12 cellular contexts compared by ENCODE assay signal in the genomic region with DNA sequence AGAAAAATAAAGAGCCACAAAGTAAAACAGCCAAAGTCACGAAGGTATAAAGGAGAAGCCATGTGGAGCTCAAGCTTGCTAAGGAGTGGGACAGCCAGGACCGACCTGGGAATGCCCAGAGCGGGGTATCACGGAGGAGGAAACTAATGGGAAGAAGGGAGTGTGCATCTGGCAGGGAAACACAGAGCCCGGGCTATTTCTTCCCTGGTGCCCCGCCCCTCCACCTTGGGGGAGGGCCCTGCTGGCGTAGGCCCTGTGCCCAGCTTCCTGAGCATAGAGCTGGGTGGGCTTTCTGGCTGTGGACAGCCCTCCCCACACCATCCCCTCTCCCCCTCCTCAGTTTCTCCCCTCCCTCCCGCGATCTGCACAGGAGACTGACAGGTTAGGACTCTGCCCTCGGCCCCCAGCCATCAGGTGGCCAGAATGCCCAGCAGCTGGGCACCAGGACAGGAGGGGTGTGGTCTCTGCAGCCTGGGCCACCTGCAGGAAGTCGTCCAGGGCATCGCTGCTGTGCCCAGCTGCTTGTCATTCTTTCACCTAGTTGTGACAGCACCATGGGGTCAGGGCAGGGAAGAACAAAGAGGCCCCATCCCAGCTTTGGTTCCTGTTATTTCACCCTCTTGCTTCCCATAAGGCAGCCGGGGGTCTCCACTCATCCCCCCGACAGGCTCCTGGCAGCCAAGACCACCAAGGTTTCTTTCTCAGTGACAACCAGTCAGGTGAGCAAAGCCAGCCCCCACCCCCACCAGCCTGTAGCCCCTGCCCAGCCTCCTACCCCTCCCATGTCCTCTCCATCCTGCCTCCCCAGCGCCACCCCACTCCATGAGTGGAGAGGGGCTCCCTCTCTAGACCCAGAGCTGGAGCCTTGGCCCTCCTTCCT. TPM values are rescaled to one million over a fixed set of nuclear protein-coding genes. Genes with fewer than 3 reads are reported as not detected.
DNase-seq lines count a peak whose midpoint lies in the region; ATAC-seq and TF ChIP-seq lines count a peak whose summit lies in the region.
"Had no signal": no experiment of that assay in that cellular context is flagged by ENCODE, and none has a peak within 500 bp of the region (broad histone marks: within the 10 kb centered on the region; RNA-seq: fewer than 3 reads in every experiment).

No MANE protein-coding gene starts in this region.

- intact Hi-C loops in activated CD4-positive, alpha-beta memory T cell treated with anti-CD3 and anti-CD28 coated beads for 36 hours (cut with micrococcal nuclease), result no loop called here

- no peak overlapping the region for H3K4me3 Mint-ChIP-seq in T-helper 17 cell
- no peak overlapping the region for H3K4me3 Mint-ChIP-seq in neural crest cell
- no peak overlapping the region for H3K4me3 Mint-ChIP-seq in activated CD4-positive, alpha-beta memory T cell treated with anti-CD3 and anti-CD28 coated beads for 36 hours
- H3K4me3 Mint-ChIP-seq: activated CD4-positive, alpha-beta memory T cell treated with anti-CD3 and anti-CD28 coated beads, Interleukin-2, amount 10 ng/mL, durations not matched to agents 7 days and 5 days; activated T-helper 17 cell treated with anti-CD3 and anti-CD28 coated beads, Interleukin-2, amount 50 U/mL, for 72 hours; HFFc6 had no signal

- DNase-seq in GM03348 (ENCODE audit: low spot score) (peak; percentile 6), NCI-H146 (lab: John Stamatoyannopoulos, UW) (peak; percentile 60), T-helper 17 cell (no peak), neural crest cell (ENCODE audit: low read depth, low spot score) (no peak), NCI-H446 treated with DMSO at 0.1 percent for 48 hours (lab: John Stamatoyannopoulos, UW) (no peak), ureter (ENCODE audit: low spot score) (no peak)
- DNase-seq in activated CD4-positive, alpha-beta memory T cell treated with anti-CD3 and anti-CD28 coated beads for 36 hours, result no peak
- DNase-seq: activated CD4-positive, alpha-beta memory T cell treated with anti-CD3 and anti-CD28 coated beads, Interleukin-2, amount 10 ng/mL, durations not matched to agents 7 days and 5 days; HFFc6; NCI-H187 treated with DMSO at 0.1 percent for 48 hours had no signal

- CTCF ChIA-PET in activated CD4-positive, alpha-beta memory T cell treated with anti-CD3 and anti-CD28 coated beads for 36 hours (lab: Charles Lee), result interaction anchor here (0.6 to 1.3 kb wide), 2 partner anchors 117 to 979 kb away, joined by 3 to 6 read pairs; no protein-coding TSS in a partner anchor

- no peaks in the 10 kb centered on the region for H3K9me3 ChIP-seq in T-helper 17 cell (ENCODE audit: control insufficient read depth, low read length, poor library complexity, severe bottlenecking)

- no peaks in the 10 kb centered on the region for H3K9me3 Mint-ChIP-seq in neural crest cell
- H3K9me3 Mint-ChIP-seq in activated CD4-positive, alpha-beta memory T cell treated with anti-CD3 and anti-CD28 coated beads for 36 hours, result no peaks in the 10 kb centered on the region
- H3K9me3 Mint-ChIP-seq: activated CD4-positive, alpha-beta memory T cell treated with anti-CD3 and anti-CD28 coated beads, Interleukin-2, amount 10 ng/mL, durations not matched to agents 7 days and 5 days; activated T-helper 17 cell treated with anti-CD3 and anti-CD28 coated beads, Interleukin-2, amount 50 U/mL, for 72 hours; HFFc6 had no signal

- H3K27ac Mint-ChIP-seq in T-helper 17 cell, result peak overlapping the region; percentile 47
- peak overlapping the region; percentile 57 for H3K27ac Mint-ChIP-seq in neural crest cell (ENCODE audit: unreplicated experiment)
- no peak overlapping the region for H3K27ac Mint-ChIP-seq in activated CD4-positive, alpha-beta memory T cell treated with anti-CD3 and anti-CD28 coated beads for 36 hours
- H3K27ac Mint-ChIP-seq: activated CD4-positive, alpha-beta memory T cell treated with anti-CD3 and anti-CD28 coated beads, Interleukin-2, amount 10 ng/mL, durations not matched to agents 7 days and 5 days; activated T-helper 17 cell treated with anti-CD3 and anti-CD28 coated beads, Interleukin-2, amount 50 U/mL, for 72 hours; HFFc6 had no signal

- TF ChIP-seq CTCF in neural crest cell (conservative IDR thresholded peaks at IDR 0.05), result no peak

- H3K4me1 Mint-ChIP-seq in T-helper 17 cell (peaks cover 11% of the 10 kb centered on the region), neural crest cell (no peaks in the 10 kb centered on the region)
- peaks cover 3% of the 10 kb centered on the region for H3K4me1 Mint-ChIP-seq in activated CD4-positive, alpha-beta memory T cell treated with anti-CD3 and anti-CD28 coated beads for 36 hours (ENCODE audit: low read depth)
- H3K4me1 Mint-ChIP-seq: activated T-helper 17 cell treated with anti-CD3 and anti-CD28 coated beads, Interleukin-2, amount 50 U/mL, for 72 hours had no signal

- no peak for ATAC-seq in T-helper 17 cell
- ATAC-seq: activated T-helper 17 cell treated with anti-CD3 and anti-CD28 coated beads, Interleukin-2, amount 50 U/mL, for 72 hours; GM12878 had no signal

- H3K36me3 Mint-ChIP-seq in T-helper 17 cell (ENCODE audit: low read depth) (peaks cover 8% of the 10 kb centered on the region), neural crest cell (ENCODE audit: low read depth) (no peaks in the 10 kb centered on the region)
- H3K36me3 Mint-ChIP-seq in activated CD4-positive, alpha-beta memory T cell treated with anti-CD3 and anti-CD28 coated beads for 36 hours, result no peaks in the 10 kb centered on the region

- H3K27me3 Mint-ChIP-seq in T-helper 17 cell (peaks cover 19% of the 10 kb centered on the region), neural crest cell (ENCODE audit: low read depth) (peaks cover 6% of the 10 kb centered on the region)
- H3K27me3 Mint-ChIP-seq in activated CD4-positive, alpha-beta memory T cell treated with anti-CD3 and anti-CD28 coated beads for 36 hours, result peaks cover 21% of the 10 kb centered on the region

- POLR2A ChIA-PET in activated CD4-positive, alpha-beta memory T cell treated with anti-CD3 and anti-CD28 coated beads for 36 hours (lab: Charles Lee), result no interaction called here

RNA-seq across cellular contexts. Expression of a gene that starts 7.1 kb away (rescaled TPM):
- 10 to 100 TPM; 36.4 to 39.0 TPM for total RNA-seq in T-helper 17 cell
- total RNA-seq in neural crest cell, result 146 TPM in 2 replicates
- total RNA-seq in ureter, result 79.6 TPM
- 100 to 1,000 TPM; 118 to 119 TPM for total RNA-seq in activated CD4-positive, alpha-beta memory T cell treated with anti-CD3 and anti-CD28 coated beads for 36 hours

RNA-seq across cellular contexts. Expression of a gene that starts 20.0 kb away (rescaled TPM):
- total RNA-seq in T-helper 17 cell, result not detected
- 0.12 TPM in 1 of 2 replicates, not detected in the other for total RNA-seq in neural crest cell
- not detected for total RNA-seq in ureter
- not detected for total RNA-seq in activated CD4-positive, alpha-beta memory T cell treated with anti-CD3 and anti-CD28 coated beads for 36 hours
- total RNA-seq: activated CD4-positive, alpha-beta memory T cell treated with anti-CD3 and anti-CD28 coated beads, Interleukin-2, amount 10 ng/mL, durations not matched to agents 7 days and 5 days; GM12878; HFFc6 had no signal

RNA-seq across cellular contexts. Expression of a gene that starts 57.5 kb away (rescaled TPM):
- total RNA-seq in T-helper 17 cell (10 to 100 TPM; 11.0 to 11.8 TPM), neural crest cell (24.3 and 24.4 TPM in 2 replicates), ureter (17.5 TPM)
- 10 to 100 TPM; 28.2 to 30.4 TPM for total RNA-seq in activated CD4-positive, alpha-beta memory T cell treated with anti-CD3 and anti-CD28 coated beads for 36 hours

Comparison
In these comparisons a context has a peak if more than half of its experiments do, and no peak if none do; other contexts are left out.
1. DNase-seq: peak in GM03348 (single experiment) and NCI-H146 (single experiment); none in T-helper 17 cell (0 of 3), neural crest cell (single experiment), NCI-H446 treated with DMSO at 0.1 percent for 48 hours (single experiment), ureter (single experiment) and activated CD4-positive, alpha-beta memory T cell treated with anti-CD3 and anti-CD28 coated beads for 36 hours (single experiment).